16 cellular contexts compared by ENCODE assay signal in the genomic region with DNA sequence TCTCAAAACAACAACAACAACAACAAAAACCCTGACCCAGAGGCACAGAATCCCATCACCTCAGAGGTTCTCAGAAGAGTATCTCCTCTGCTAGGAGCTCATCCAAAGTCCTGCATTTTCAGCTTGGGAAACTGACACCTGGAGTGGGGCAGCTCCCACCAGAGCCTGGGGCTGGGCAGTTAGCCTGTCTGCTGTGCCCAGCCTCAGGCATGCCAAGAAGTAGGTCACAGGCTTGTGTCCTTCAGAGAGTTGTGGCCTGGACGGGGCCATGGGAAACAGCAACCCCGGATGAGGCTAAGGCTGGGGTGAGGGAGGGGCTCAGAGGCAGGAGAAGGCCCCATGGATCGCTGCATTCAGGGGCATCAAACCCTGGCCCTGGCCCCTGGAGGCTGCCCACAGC. TPM values are rescaled to one million over a fixed set of nuclear protein-coding genes. Genes with fewer than 3 reads are reported as not detected.
DNase-seq lines count a peak whose midpoint lies in the region; ATAC-seq and TF ChIP-seq lines count a peak whose summit lies in the region.
"Had no signal": no experiment of that assay in that cellular context is flagged by ENCODE, and none has a peak within 500 bp of the region (broad histone marks: within the 10 kb centered on the region; RNA-seq: fewer than 3 reads in every experiment).

No MANE protein-coding gene starts in this region.

- TF ChIP-seq CTCF in CD4-positive, alpha-beta T cell (IDR thresholded peaks at IDR 0.05) = no peak
- no peak for TF ChIP-seq CTCF in psoas muscle (IDR thresholded peaks at IDR 0.05)
- TF ChIP-seq CTCF in brain microvascular endothelial cell (IDR thresholded peaks at IDR 0.05; ENCODE audit: low read depth, low read length, missing control alignments) = no peak

- POLR2A ChIA-PET in CD4-positive, alpha-beta T cell (lab: Charles Lee) = no interaction called here
- POLR2A ChIA-PET in activated CD4-positive, alpha-beta memory T cell treated with anti-CD3 and anti-CD28 coated beads, Interleukin-2, amount 10 ng/mL, durations not matched to agents 7 days and 5 days (lab: Charles Lee) = interaction anchor here (1.3 to 1.5 kb wide), 2 partner anchors 11 to 111 kb away, joined by 3 read pairs; partner anchors contain the start of gene FAM174C

- intact Hi-C loops in CD4-positive, alpha-beta T cell (cut with DNase I, micrococcal nuclease) = no loop called here
- intact Hi-C loops in psoas muscle (cut with DNase I) = loop anchor here in 1 of 2 donors (2.0 kb wide), 1 partner anchor 15 kb away; the partner anchor contains the start of gene GAMT

- peak overlapping the region; percentile 88 for H3K4me3 ChIP-seq in psoas muscle
- H3K4me3 ChIP-seq in brain microvascular endothelial cell (ENCODE audit: low read depth, low read length) = no peak overlapping the region

- 45 to 57% (median 53%) methylated on average over 3 of the region's 3 CpGs for WGBS in psoas muscle, 3 donors

- no peak for ATAC-seq in CD4-positive, alpha-beta T cell (ENCODE audit: poor library complexity)
- ATAC-seq in activated naive CD8-positive, alpha-beta T cell treated with anti-CD3 and anti-CD28 coated beads, Interleukin-2, amount 50 U/mL, for 24 hours = no peak
- ATAC-seq in psoas muscle (peak in 1 of 4 donors; percentile 36), GM21786 (IDR thresholded peaks at IDR 0.05; ENCODE audit: unreplicated experiment) (no peak)
- ATAC-seq: HepG2, PC-3 had no signal

- H3K36me3 Mint-ChIP-seq in activated naive CD4-positive, alpha-beta T cell treated with anti-CD3 and anti-CD28 coated beads, Interleukin-2, amount 10 ng/mL, durations not matched to agents 7 days and 5 days = peaks cover 21% of the 10 kb centered on the region
- H3K36me3 Mint-ChIP-seq in CD4-positive, alpha-beta T cell (ENCODE audit: low read depth) = peaks cover 43% of the 10 kb centered on the region
- peaks cover 17% of the 10 kb centered on the region for H3K36me3 Mint-ChIP-seq in activated naive CD8-positive, alpha-beta T cell treated with anti-CD3 and anti-CD28 coated beads, Interleukin-2, amount 50 U/mL, for 24 hours (ENCODE audit: low read depth)
- H3K36me3 Mint-ChIP-seq in activated CD4-positive, alpha-beta memory T cell treated with anti-CD3 and anti-CD28 coated beads, Interleukin-2, amount 10 ng/mL, durations not matched to agents 7 days and 5 days (ENCODE audit: low read depth) = peaks cover 30% of the 10 kb centered on the region

- peaks cover 17% of the 10 kb centered on the region for H3K27me3 Mint-ChIP-seq in activated naive CD4-positive, alpha-beta T cell treated with anti-CD3 and anti-CD28 coated beads, Interleukin-2, amount 10 ng/mL, durations not matched to agents 7 days and 5 days
- H3K27me3 Mint-ChIP-seq in CD4-positive, alpha-beta T cell = peaks cover 11% of the 10 kb centered on the region
- peaks cover 5% of the 10 kb centered on the region for H3K27me3 Mint-ChIP-seq in activated naive CD8-positive, alpha-beta T cell treated with anti-CD3 and anti-CD28 coated beads, Interleukin-2, amount 50 U/mL, for 24 hours
- H3K27me3 Mint-ChIP-seq in activated CD4-positive, alpha-beta memory T cell treated with anti-CD3 and anti-CD28 coated beads, Interleukin-2, amount 10 ng/mL, durations not matched to agents 7 days and 5 days = peaks cover 2% of the 10 kb centered on the region

- no peaks in the 10 kb centered on the region for H3K27me3 ChIP-seq in CD4-positive, alpha-beta T cell (ENCODE audit: control insufficient read depth, insufficient read depth, low read length)
- no peaks in the 10 kb centered on the region for H3K27me3 ChIP-seq in psoas muscle (ENCODE audit: insufficient read depth in 3 of 3, low read length in 2 of 3)
- H3K27me3 ChIP-seq in brain microvascular endothelial cell (replicated peaks) = no peaks in the 10 kb centered on the region

- no peaks in the 10 kb centered on the region for H3K9me3 ChIP-seq in CD4-positive, alpha-beta T cell (ENCODE audit: control insufficient read depth, low read length)
- H3K9me3 ChIP-seq in psoas muscle = no peaks in the 10 kb centered on the region

- peaks cover 2% of the 10 kb centered on the region for H3K9me3 Mint-ChIP-seq in activated naive CD4-positive, alpha-beta T cell treated with anti-CD3 and anti-CD28 coated beads, Interleukin-2, amount 10 ng/mL, durations not matched to agents 7 days and 5 days
- H3K9me3 Mint-ChIP-seq in CD4-positive, alpha-beta T cell = no peaks in the 10 kb centered on the region
- no peaks in the 10 kb centered on the region for H3K9me3 Mint-ChIP-seq in activated naive CD8-positive, alpha-beta T cell treated with anti-CD3 and anti-CD28 coated beads, Interleukin-2, amount 50 U/mL, for 24 hours
- no peaks in the 10 kb centered on the region for H3K9me3 Mint-ChIP-seq in activated CD4-positive, alpha-beta memory T cell treated with anti-CD3 and anti-CD28 coated beads, Interleukin-2, amount 10 ng/mL, durations not matched to agents 7 days and 5 days

- CTCF ChIA-PET in activated naive CD4-positive, alpha-beta T cell treated with anti-CD3 and anti-CD28 coated beads, Interleukin-2, amount 10 ng/mL, durations not matched to agents 7 days and 5 days (lab: Charles Lee) = interaction anchor here (1.3 kb wide), 1 partner anchor 12 kb away, joined by 4 read pairs; no protein-coding TSS in a partner anchor
- CTCF ChIA-PET in CD4-positive, alpha-beta T cell (lab: Charles Lee) = no interaction called here
- CTCF ChIA-PET in activated CD4-positive, alpha-beta memory T cell treated with anti-CD3 and anti-CD28 coated beads, Interleukin-2, amount 10 ng/mL, durations not matched to agents 7 days and 5 days (lab: Charles Lee) = no interaction called here

- H3K36me3 ChIP-seq in psoas muscle (ENCODE audit: insufficient read depth in 1 of 2, low read depth in 1 of 2) (peaks cover 5 to 42% of the 10 kb centered on the region in 2 donors), brain microvascular endothelial cell (replicated peaks) (peaks cover 13% of the 10 kb centered on the region)

- in situ Hi-C loops in brain microvascular endothelial cell (cut with HindIII; ENCODE audit: low pct_ligation_motif_present, low sequenced_read_pairs) = no loop called here

- peaks cover 27% of the 10 kb centered on the region for H3K4me1 Mint-ChIP-seq in activated naive CD4-positive, alpha-beta T cell treated with anti-CD3 and anti-CD28 coated beads, Interleukin-2, amount 10 ng/mL, durations not matched to agents 7 days and 5 days
- peaks cover 19% of the 10 kb centered on the region for H3K4me1 Mint-ChIP-seq in CD4-positive, alpha-beta T cell (ENCODE audit: low read depth)
- peaks cover 21% of the 10 kb centered on the region for H3K4me1 Mint-ChIP-seq in activated naive CD8-positive, alpha-beta T cell treated with anti-CD3 and anti-CD28 coated beads, Interleukin-2, amount 50 U/mL, for 24 hours
- H3K4me1 Mint-ChIP-seq in activated CD4-positive, alpha-beta memory T cell treated with anti-CD3 and anti-CD28 coated beads, Interleukin-2, amount 10 ng/mL, durations not matched to agents 7 days and 5 days = peaks cover 22% of the 10 kb centered on the region

- peak overlapping the region; percentile 28 for H3K4me3 Mint-ChIP-seq in activated naive CD4-positive, alpha-beta T cell treated with anti-CD3 and anti-CD28 coated beads, Interleukin-2, amount 10 ng/mL, durations not matched to agents 7 days and 5 days
- H3K4me3 Mint-ChIP-seq in CD4-positive, alpha-beta T cell = peak overlapping the region; percentile 97
- peak overlapping the region; percentile 87 for H3K4me3 Mint-ChIP-seq in activated naive CD8-positive, alpha-beta T cell treated with anti-CD3 and anti-CD28 coated beads, Interleukin-2, amount 50 U/mL, for 24 hours
- no peak overlapping the region for H3K4me3 Mint-ChIP-seq in activated CD4-positive, alpha-beta memory T cell treated with anti-CD3 and anti-CD28 coated beads, Interleukin-2, amount 10 ng/mL, durations not matched to agents 7 days and 5 days

- no peak overlapping the region for H3K27ac ChIP-seq in CD4-positive, alpha-beta T cell (ENCODE audit: low read depth, low read length)
- H3K27ac ChIP-seq in psoas muscle (peak overlapping the region; percentile 93), brain microvascular endothelial cell (no peak overlapping the region)

- peaks cover 44% of the 10 kb centered on the region for H3K4me1 ChIP-seq in psoas muscle

- no peak for DNase-seq in activated naive CD4-positive, alpha-beta T cell treated with anti-CD3 and anti-CD28 coated beads, Interleukin-2, amount 10 ng/mL, durations not matched to agents 7 days and 5 days
- no peak for DNase-seq in activated naive CD4-positive, alpha-beta T cell (lab: John Stamatoyannopoulos, UW)
- no peak for DNase-seq in CD4-positive, alpha-beta T cell
- no peak for DNase-seq in activated naive CD8-positive, alpha-beta T cell treated with anti-CD3 and anti-CD28 coated beads, Interleukin-2, amount 50 U/mL, for 24 hours
- DNase-seq in psoas muscle (no peak), brain microvascular endothelial cell (no peak)
- no peak for DNase-seq in activated CD4-positive, alpha-beta memory T cell treated with anti-CD3 and anti-CD28 coated beads, Interleukin-2, amount 10 ng/mL, durations not matched to agents 7 days and 5 days
- DNase-seq: C1 segment of cervical spinal cord, COR-L47, NCI-H1092, NCI-H2081 treated with DMSO at 0.1 percent for 48 hours, NCI-H510A treated with DMSO at 0.1 percent for 48 hours, NCI-H82, PC-3 had no signal

- H3K27ac Mint-ChIP-seq in activated naive CD4-positive, alpha-beta T cell treated with anti-CD3 and anti-CD28 coated beads, Interleukin-2, amount 10 ng/mL, durations not matched to agents 7 days and 5 days = no peak overlapping the region
- H3K27ac Mint-ChIP-seq in CD4-positive, alpha-beta T cell = no peak overlapping the region
- H3K27ac Mint-ChIP-seq in activated naive CD8-positive, alpha-beta T cell treated with anti-CD3 and anti-CD28 coated beads, Interleukin-2, amount 50 U/mL, for 24 hours = no peak overlapping the region
- no peak overlapping the region for H3K27ac Mint-ChIP-seq in activated CD4-positive, alpha-beta memory T cell treated with anti-CD3 and anti-CD28 coated beads, Interleukin-2, amount 10 ng/mL, durations not matched to agents 7 days and 5 days

RNA-seq across cellular contexts. Expression of gene NDUFS7, which starts 2.1 kb away (rescaled TPM):
- total RNA-seq in CD4-positive, alpha-beta T cell = 10 to 100 TPM; 40.0 to 42.6 TPM
- total RNA-seq in psoas muscle = 100 to 1,000 TPM; 230 to 338 (median 308) TPM
- 100 to 1,000 TPM; 177 to 423 (median 294) TPM for polyA plus RNA-seq in psoas muscle
- 100 to 1,000 TPM; 107 to 109 TPM for total RNA-seq in activated CD4-positive, alpha-beta memory T cell treated with anti-CD3 and anti-CD28 coated beads, Interleukin-2, amount 10 ng/mL, durations not matched to agents 7 days and 5 days

RNA-seq across cellular contexts. Expression of gene GAMT, which starts 15.5 kb away (rescaled TPM):
- 10 to 100 TPM; 11.0 to 13.0 TPM for total RNA-seq in CD4-positive, alpha-beta T cell
- 100 to 1,000 TPM; 227 to 339 (median 232) TPM for total RNA-seq in psoas muscle
- polyA plus RNA-seq in psoas muscle = 100 to 1,000 TPM; 162 to 464 (median 351) TPM
- total RNA-seq in activated CD4-positive, alpha-beta memory T cell treated with anti-CD3 and anti-CD28 coated beads, Interleukin-2, amount 10 ng/mL, durations not matched to agents 7 days and 5 days = 10 to 100 TPM; 13.2 to 13.8 TPM

RNA-seq across cellular contexts. Expression of gene DAZAP1, which starts 21.6 kb away (rescaled TPM):
- total RNA-seq in CD4-positive, alpha-beta T cell = 100 to 1,000 TPM; 128 to 133 TPM
- total RNA-seq in psoas muscle = 100 to 1,000 TPM in 1 of 4 donors, 10 to 100 TPM in 3; 59.9 to 122 (median 86.9) TPM
- 100 to 1,000 TPM in 1 of 3 donors, 10 to 100 TPM in 2; 68.9 to 103 (median 94.1) TPM for polyA plus RNA-seq in psoas muscle
- 100 to 1,000 TPM; 194 to 218 TPM for total RNA-seq in activated CD4-positive, alpha-beta memory T cell treated with anti-CD3 and anti-CD28 coated beads, Interleukin-2, amount 10 ng/mL, durations not matched to agents 7 days and 5 days

RNA-seq across cellular contexts. Expression of gene RPS15, which starts 52.4 kb away (rescaled TPM):
- total RNA-seq in CD4-positive, alpha-beta T cell = 1,000 to 10,000 TPM; 2,193 to 2,200 TPM
- 100 to 1,000 TPM; 697 to 992 (median 943) TPM for total RNA-seq in psoas muscle
- 1,000 to 10,000 TPM; 2,739 to 4,077 (median 3,158) TPM for polyA plus RNA-seq in psoas muscle
- total RNA-seq in activated CD4-positive, alpha-beta memory T cell treated with anti-CD3 and anti-CD28 coated beads, Interleukin-2, amount 10 ng/mL, durations not matched to agents 7 days and 5 days = 1,000 to 10,000 TPM; 1,378 to 1,409 TPM

Comparison
In these comparisons a context has a peak if more than half of its experiments do, and no peak if none do; other contexts are left out.
1. RNA of gene GAMT, which starts 15.5 kb away (total RNA-seq): 227 to 339 TPM in psoas muscle; 13.2 to 13.8 TPM in activated CD4-positive, alpha-beta memory T cell treated with anti-CD3 and anti-CD28 coated beads, Interleukin-2, amount 10 ng/mL, durations not matched to agents 7 days and 5 days and 11.0 to 13.0 TPM in CD4-positive, alpha-beta T cell; every median in the first group is over 10 times any median in the second.